ENCODE assay signal across 13 cellular contexts in genomic region chr17:31339906-31340661, GRCh38. TPM values are rescaled to one million over a fixed set of nuclear protein-coding genes. Genes with fewer than 3 reads are reported as not detected.
DNase-seq lines count a peak whose midpoint lies in the region; ATAC-seq and TF ChIP-seq lines count a peak whose summit lies in the region.
"Had no signal": no experiment of that assay in that cellular context is flagged by ENCODE, and none has a peak within 500 bp of the region (broad histone marks: within the 10 kb centered on the region; RNA-seq: fewer than 3 reads in every experiment).

No MANE protein-coding gene starts in this region.

- H3K9me3 ChIP-seq in MG63 (no peaks in the 10 kb centered on the region), left lung (no peaks in the 10 kb centered on the region)

- H3K36me3 ChIP-seq in MG63 (peaks cover 45% of the 10 kb centered on the region), left lung (peaks cover 0 to 47% of the 10 kb centered on the region in 2 donors)

- H3K4me3 ChIP-seq in MG63: no peak overlapping the region
- H3K4me3 ChIP-seq in astrocyte of the cerebellum (ENCODE audit: low read depth, low read length): no peak overlapping the region
- no peak overlapping the region for H3K4me3 ChIP-seq in left lung
- no peak overlapping the region for H3K4me3 ChIP-seq in coronary artery
- H3K4me3 ChIP-seq: PC-9 had no signal

- H3K27me3 ChIP-seq in MG63: no peaks in the 10 kb centered on the region
- no peaks in the 10 kb centered on the region for H3K27me3 ChIP-seq in left lung

- H3K27ac ChIP-seq in left lung (no peak overlapping the region), coronary artery (no peak overlapping the region)
- H3K27ac ChIP-seq: PC-9 had no signal

- H3K4me1 ChIP-seq in left lung: no peaks in the 10 kb centered on the region

- TF ChIP-seq CTCF in astrocyte of the cerebellum (IDR thresholded peaks at IDR 0.05; ENCODE audit: low read depth, low read length, missing control alignments): no peak
- no peak for TF ChIP-seq CTCF in left lung (IDR thresholded peaks at IDR 0.05)
- TF ChIP-seq CTCF in coronary artery (IDR thresholded peaks at IDR 0.05): no peak

- ATAC-seq in left lung (peak; percentile 50), HG03095 (IDR thresholded peaks at IDR 0.05; ENCODE audit: unreplicated experiment) (no peak), GM21786 (IDR thresholded peaks at IDR 0.05; ENCODE audit: unreplicated experiment) (no peak)
- ATAC-seq: activated CD4-positive, alpha-beta T cell treated with anti-CD3 and anti-CD28 coated beads for 36 hours had no signal

- in situ Hi-C loops in astrocyte of the cerebellum (cut with HindIII; ENCODE audit: low sequenced_read_pairs): no loop called here

- intact Hi-C loops in left lung (cut with DNase I): no loop called here

- DNase-seq in Ammon's horn (ENCODE audit: low spot score) (peak; percentile 50), MG63 (peak; percentile 67), astrocyte of the cerebellum (ENCODE audit: low read depth) (peak; percentile 50), left lung (no peak), coronary artery (ENCODE audit: low spot score) (no peak), GOT3 (lab: John Stamatoyannopoulos, UW) (no peak)
- DNase-seq: activated CD4-positive, alpha-beta T cell treated with anti-CD3 and anti-CD28 coated beads for 36 hours; islet precursor cell; MM.1S; PC-9; stimulated activated CD4-positive, alpha-beta T cell treated with anti-CD3 and anti-CD28 coated beads, Interleukin-4, amount 100 ng/mL, for 1 hour had no signal

RNA-seq across cellular contexts. Expression of gene EVI2A, which starts 18.7 kb away (rescaled TPM):
- 0.39 and 0.66 TPM in 2 replicates for total RNA-seq in MG63 (2014; rRNA removed; shearing (Covaris generic); ENCODE audit: low replicate concordance)
- 10 to 100 TPM; 16.4 to 30.9 TPM for total RNA-seq in left lung
- total RNA-seq: PC-9 had no signal

RNA-seq across cellular contexts. Expression of gene EVI2B, which starts 26.2 kb away (rescaled TPM):
- not detected in 2 replicates for total RNA-seq in MG63 (2014; rRNA removed; shearing (Covaris generic); ENCODE audit: low replicate concordance)
- total RNA-seq in left lung: 10 to 100 TPM; 25.1 to 80.4 TPM
- total RNA-seq: PC-9 had no signal

RNA-seq across cellular contexts. Expression of gene OMG, which starts 43.0 kb away (rescaled TPM):
- total RNA-seq in MG63 (2014; rRNA removed; shearing (Covaris generic); ENCODE audit: low replicate concordance): not detected in 2 replicates
- 10 to 100 TPM in 1 of 2 donors, 1 to 10 TPM in 1; 5.0 to 10.7 TPM for total RNA-seq in left lung
- total RNA-seq: PC-9 had no signal

RNA-seq across cellular contexts. Expression of gene RAB11FIP4, which starts 51.4 kb away (rescaled TPM):
- 1.4 and 5.3 TPM in 2 replicates for total RNA-seq in MG63 (2014; rRNA removed; shearing (Covaris generic); ENCODE audit: low replicate concordance)
- 10 to 100 TPM; 13.5 to 19.9 TPM for total RNA-seq in left lung

Comparison
In these comparisons a context has a peak if more than half of its experiments do, and no peak if none do; other contexts are left out.
1. DNase-seq: peak in Ammon's horn (single experiment), MG63 (single experiment) and astrocyte of the cerebellum (single experiment); none in left lung (0 of 2), coronary artery (single experiment) and GOT3 (single experiment).
2. RNA of gene EVI2A, which starts 18.7 kb away (total RNA-seq): 16.4 to 30.9 TPM in left lung; 0.39 to 0.66 TPM in MG63; every median in the first group is over 10 times any median in the second.
3. RNA of gene EVI2B, which starts 26.2 kb away (total RNA-seq): 25.1 to 80.4 TPM in left lung; not detected in MG63; every median in the first group is over 10 times any median in the second.